In genomic region chr12:49553512-49554088, GRCh38 we compare ENCODE assay signal across 8 cellular contexts. TPM values are rescaled to one million over a fixed set of nuclear protein-coding genes. Genes with fewer than 3 reads are reported as not detected.
DNase-seq lines count a peak whose midpoint lies in the region; ATAC-seq, FAIRE-seq and TF ChIP-seq lines count a peak whose summit lies in the region.

No MANE protein-coding gene starts in this region.

- H3K4me1 Mint-ChIP-seq in activated CD4-positive, alpha-beta memory T cell treated with anti-CD3 and anti-CD28 coated beads for 36 hours (ENCODE audit: low read depth) = peaks cover 3% of the 10 kb centered on the region

- H3K4me3 ChIP-seq in AG04450 (ENCODE audit: low read depth, low read length) = no peak overlapping the region
- no peak overlapping the region for H3K4me3 ChIP-seq in cardiac fibroblast (replicated peaks in 1 of 2; ENCODE audit: low read depth in 2 of 2, low read length in 2 of 2)
- H3K4me3 ChIP-seq in osteoblast (ENCODE audit: insufficient read depth, low read length) = no peak overlapping the region

- H3K27ac Mint-ChIP-seq in activated CD4-positive, alpha-beta memory T cell treated with anti-CD3 and anti-CD28 coated beads for 36 hours = no peak overlapping the region

- intact Hi-C loops in activated CD4-positive, alpha-beta memory T cell treated with anti-CD3 and anti-CD28 coated beads for 36 hours (cut with micrococcal nuclease) = loop anchor here (1.0 kb wide), 1 partner anchor 195 kb away; no protein-coding TSS in a partner anchor

- CTCF ChIA-PET in AG04450 (lab: Charles Lee) = interaction anchor here (1.0 to 2.1 kb wide), 4 partner anchors 11 to 222 kb away, joined by 3 to 11 read pairs (median 6); no protein-coding TSS in a partner anchor
- CTCF ChIA-PET in activated CD4-positive, alpha-beta memory T cell treated with anti-CD3 and anti-CD28 coated beads for 36 hours (lab: Charles Lee) = interaction anchor here (0.6 to 4.3 kb wide), 9 partner anchors 9 to 234 kb away, joined by 3 to 23 read pairs (median 7); partner anchors contain the start of gene SPATS2

- DNase-seq in AG04450 (ENCODE audit: low read depth, low spot score) = no peak
- no peak for DNase-seq in GM12891 (ENCODE audit: insufficient read length, low spot score)
- peak; percentile 50 for DNase-seq in NCI-H510A treated with DMSO at 0.1 percent for 48 hours (lab: John Stamatoyannopoulos, UW)
- peak; percentile 29 to 33 for DNase-seq in cardiac fibroblast (ENCODE audit: low read depth in 2 of 2)
- peak; percentile 71 for DNase-seq in osteoblast (ENCODE audit: insufficient read length, low spot score, missing footprints)
- no peak for DNase-seq in NCI-H226
- DNase-seq in activated CD4-positive, alpha-beta memory T cell treated with anti-CD3 and anti-CD28 coated beads for 36 hours = no peak

- peaks cover 4% of the 10 kb centered on the region for H3K27me3 Mint-ChIP-seq in activated CD4-positive, alpha-beta memory T cell treated with anti-CD3 and anti-CD28 coated beads for 36 hours

- peaks cover 4% of the 10 kb centered on the region for H3K36me3 ChIP-seq in osteoblast (ENCODE audit: insufficient read depth, low read length)

- H3K79me2 ChIP-seq in osteoblast (ENCODE audit: insufficient read depth, low read length) = no peaks in the 10 kb centered on the region

- H3K9me3 Mint-ChIP-seq in activated CD4-positive, alpha-beta memory T cell treated with anti-CD3 and anti-CD28 coated beads for 36 hours = no peaks in the 10 kb centered on the region

- POLR2A ChIA-PET in AG04450 (lab: Yijun Ruan, JAX) = interaction anchor here (1.3 kb wide), 1 partner anchor 14 kb away, joined by 4 read pairs; the partner anchor contains the start of gene MCRS1
- POLR2A ChIA-PET in activated CD4-positive, alpha-beta memory T cell treated with anti-CD3 and anti-CD28 coated beads for 36 hours (lab: Charles Lee) = interaction anchor here (1.0 to 2.6 kb wide), 2 partner anchors 9 to 14 kb away, joined by 4 to 7 read pairs; partner anchors contain the start of gene MCRS1

- TF ChIP-seq POLR2A in GM12891 (IDR thresholded peaks at IDR 0.05; ENCODE audit: low read depth, low read length) = no peak

- H4K20me1 ChIP-seq in osteoblast (ENCODE audit: insufficient read depth, low read length) = no peaks in the 10 kb centered on the region

- peak; percentile 38 for TF ChIP-seq CTCF in AG04450 (IDR thresholded peaks at IDR 0.05; ENCODE audit: low read depth, low read length)
- peak; percentile 40 for TF ChIP-seq CTCF in cardiac fibroblast (IDR thresholded peaks at IDR 0.05; ENCODE audit: low read depth, low read length)
- TF ChIP-seq CTCF in osteoblast (IDR thresholded peaks at IDR 0.05; ENCODE audit: extremely low read depth, low read depth, low read length) = peak; percentile 29

- H3K36me3 Mint-ChIP-seq in activated CD4-positive, alpha-beta memory T cell treated with anti-CD3 and anti-CD28 coated beads for 36 hours = peaks cover 2% of the 10 kb centered on the region

- H3K9me3 ChIP-seq in AG04450 (ENCODE audit: control insufficient read depth, insufficient read depth, low read length) (no peaks in the 10 kb centered on the region; the same call in 1 of the 2 replicates), osteoblast (ENCODE audit: low read depth, low read length) (no peaks in the 10 kb centered on the region)

- no peak overlapping the region for H3K4me3 Mint-ChIP-seq in activated CD4-positive, alpha-beta memory T cell treated with anti-CD3 and anti-CD28 coated beads for 36 hours

- no peak overlapping the region for H3K4me2 ChIP-seq in osteoblast (ENCODE audit: insufficient read depth, low read length)

- no peak for ATAC-seq in GM21526 (IDR thresholded peaks at IDR 0.05; ENCODE audit: low FRiP score, unreplicated experiment)

- FAIRE-seq in GM12891 (lab: Jason Lieb, UNC) = peak; percentile 47

- peaks cover 3% of the 10 kb centered on the region for H3K4me1 ChIP-seq in osteoblast (ENCODE audit: insufficient read depth, low read length)

- H3K27ac ChIP-seq in AG04450 (ENCODE audit: low read depth, low read length) = no peak overlapping the region
- H3K27ac ChIP-seq in osteoblast (ENCODE audit: low read depth, low read length) = no peak overlapping the region

- peaks cover 23% of the 10 kb centered on the region for H3K27me3 ChIP-seq in AG04450 (ENCODE audit: control insufficient read depth, insufficient read depth, low read length)
- peaks cover 27% of the 10 kb centered on the region for H3K27me3 ChIP-seq in osteoblast (ENCODE audit: insufficient read depth, low read length)

- no peak overlapping the region for H2AFZ ChIP-seq in osteoblast (ENCODE audit: low read length)

TF ChIP-seq in GM12891, 5 proteins besides CTCF, POLR2A, EP300 and RAD21:
- no peak for TF ChIP-seq POLR2AphosphoS5 (IDR thresholded peaks at IDR 0.05; ENCODE audit: low read depth, low read length)
- no peak for TF ChIP-seq SPI1 (IDR thresholded peaks at IDR 0.05; ENCODE audit: low read depth, low read length)
- no peak for TF ChIP-seq PAX5 (IDR thresholded peaks at IDR 0.05; ENCODE audit: insufficient read depth, low read length, severe bottlenecking)
- TF ChIP-seq POU2F2 (IDR thresholded peaks at IDR 0.05; ENCODE audit: low read depth, low read length) = no peak
- no peak for TF ChIP-seq TAF1 (IDR thresholded peaks at IDR 0.05; ENCODE audit: low read depth, low read length)

RNA-seq across cellular contexts. Expression of gene MCRS1, which starts 14.3 kb away (rescaled TPM):
- polyA plus RNA-seq in AG04450 (2011; rRNA removed) = 47.0 and 54.2 TPM in 2 replicates
- 55.0 and 80.9 TPM in 2 replicates for polyA minus RNA-seq in AG04450 (2011; rRNA and poly(A)+ RNA removed)
- polyA plus RNA-seq in GM12891 (2012; ENCODE audit: low read depth, missing spikeins) = 42.1 TPM
- total RNA-seq in osteoblast = 51.0 and 56.5 TPM in 2 replicates
- total RNA-seq in activated CD4-positive, alpha-beta memory T cell treated with anti-CD3 and anti-CD28 coated beads for 36 hours = 10 to 100 TPM; 52.3 to 56.8 TPM

RNA-seq across cellular contexts. Expression of gene KCNH3, which starts 14.8 kb away (rescaled TPM):
- 0.01 and 0.11 TPM in 2 replicates for polyA plus RNA-seq in AG04450 (2011; rRNA removed)
- not detected in 2 replicates for polyA minus RNA-seq in AG04450 (2011; rRNA and poly(A)+ RNA removed)
- 0.89 TPM for polyA plus RNA-seq in GM12891 (2012; ENCODE audit: low read depth, missing spikeins)
- total RNA-seq in osteoblast = not detected in 2 replicates
- 1 to 10 TPM; 1.2 to 1.3 TPM for total RNA-seq in activated CD4-positive, alpha-beta memory T cell treated with anti-CD3 and anti-CD28 coated beads for 36 hours

RNA-seq across cellular contexts. Expression of gene FAM186B, which starts 51.8 kb away (rescaled TPM):
- 0.05 and 0.07 TPM in 2 replicates for polyA plus RNA-seq in AG04450 (2011; rRNA removed)
- 0.09 and 0.41 TPM in 2 replicates for polyA minus RNA-seq in AG04450 (2011; rRNA and poly(A)+ RNA removed)
- 0.92 TPM for polyA plus RNA-seq in GM12891 (2012; ENCODE audit: low read depth, missing spikeins)
- 0.59 and 0.72 TPM in 2 replicates for total RNA-seq in osteoblast
- not detected for total RNA-seq in activated CD4-positive, alpha-beta memory T cell treated with anti-CD3 and anti-CD28 coated beads for 36 hours

Comparison
In these comparisons a context has a peak if more than half of its experiments do, and no peak if none do; other contexts are left out.
1. DNase-seq: peak in NCI-H510A treated with DMSO at 0.1 percent for 48 hours (single experiment), cardiac fibroblast (2 of 2) and osteoblast (single experiment); none in AG04450 (single experiment), GM12891 (single experiment), NCI-H226 (single experiment) and activated CD4-positive, alpha-beta memory T cell treated with anti-CD3 and anti-CD28 coated beads for 36 hours (single experiment).
2. Peak in every context shown above with its lines, with median percentiles within 50 percentile points of each other: CTCF ChIP-seq.